Comparison of ENCODE assay signal across 20 cellular contexts in genomic region chr5:36641416-36641815, GRCh38.
"Had no signal": no experiment of that assay in that cellular context is flagged by ENCODE, and none has a peak within 500 bp of the region (broad histone marks: within the 10 kb centered on the region; RNA-seq: fewer than 3 reads in every experiment).

No MANE protein-coding gene starts in this region.

- H3K36me3 ChIP-seq: lower lobe of right lung, suprapubic skin, thyroid gland had no signal

- H2AFZ ChIP-seq: parathyroid adenoma had no signal

- H3K36me3 Mint-ChIP-seq: immature natural killer cell, memory B cell, naive B cell had no signal

- H3K27ac Mint-ChIP-seq: effector memory CD8-positive, alpha-beta T cell; immature natural killer cell; memory B cell; naive B cell; nephron progenitor cell; type B pancreatic cell had no signal

- H3K4me1 ChIP-seq: left lung, lower lobe of right lung, parathyroid adenoma, psoas muscle, suprapubic skin, thyroid gland had no signal

- ATAC-seq: effector memory CD8-positive, alpha-beta T cell; foreskin keratinocyte; psoas muscle; sciatic nerve had no signal

- H3K9me3 Mint-ChIP-seq: effector memory CD8-positive, alpha-beta T cell; immature natural killer cell; memory B cell; naive B cell; nephron progenitor cell; type B pancreatic cell had no signal

- H3K27me3 Mint-ChIP-seq: type B pancreatic cell had no signal

- DNase-seq: effector memory CD8-positive, alpha-beta T cell; foreskin keratinocyte; immature natural killer cell; left lung; lower lobe of right lung; naive B cell; nephron progenitor cell; psoas muscle; retina; stimulated activated CD4-positive, alpha-beta T cell treated with anti-CD3 and anti-CD28 coated beads, Interleukin-12 subunit alpha, Interleukin-12 subunit beta, amount 100 ng/mL, for 4 hours; stimulated activated naive CD4-positive, alpha-beta T cell; thyroid gland had no signal

- H3K4me3 Mint-ChIP-seq: effector memory CD8-positive, alpha-beta T cell; immature natural killer cell; memory B cell; naive B cell; nephron progenitor cell; type B pancreatic cell had no signal

- H3K9me3 ChIP-seq: esophagus muscularis mucosa, left lung, lower lobe of right lung, psoas muscle, suprapubic skin, thyroid gland had no signal

- H3K4me3 ChIP-seq: esophagus muscularis mucosa, left lung, lower lobe of right lung, psoas muscle, skin epidermis, suprapubic skin, thyroid gland had no signal

- H3K27ac ChIP-seq: epithelial cell of prostate, esophagus muscularis mucosa, foreskin keratinocyte, left lung, lower lobe of right lung, parathyroid adenoma, psoas muscle, skin epidermis, suprapubic skin, thyroid gland had no signal

- H3K4me1 Mint-ChIP-seq: immature natural killer cell, memory B cell, naive B cell had no signal

- H3K27me3 ChIP-seq: esophagus muscularis mucosa, foreskin keratinocyte, suprapubic skin, thyroid gland had no signal

- H3K9ac ChIP-seq: parathyroid adenoma had no signal
